In the genomic region with DNA sequence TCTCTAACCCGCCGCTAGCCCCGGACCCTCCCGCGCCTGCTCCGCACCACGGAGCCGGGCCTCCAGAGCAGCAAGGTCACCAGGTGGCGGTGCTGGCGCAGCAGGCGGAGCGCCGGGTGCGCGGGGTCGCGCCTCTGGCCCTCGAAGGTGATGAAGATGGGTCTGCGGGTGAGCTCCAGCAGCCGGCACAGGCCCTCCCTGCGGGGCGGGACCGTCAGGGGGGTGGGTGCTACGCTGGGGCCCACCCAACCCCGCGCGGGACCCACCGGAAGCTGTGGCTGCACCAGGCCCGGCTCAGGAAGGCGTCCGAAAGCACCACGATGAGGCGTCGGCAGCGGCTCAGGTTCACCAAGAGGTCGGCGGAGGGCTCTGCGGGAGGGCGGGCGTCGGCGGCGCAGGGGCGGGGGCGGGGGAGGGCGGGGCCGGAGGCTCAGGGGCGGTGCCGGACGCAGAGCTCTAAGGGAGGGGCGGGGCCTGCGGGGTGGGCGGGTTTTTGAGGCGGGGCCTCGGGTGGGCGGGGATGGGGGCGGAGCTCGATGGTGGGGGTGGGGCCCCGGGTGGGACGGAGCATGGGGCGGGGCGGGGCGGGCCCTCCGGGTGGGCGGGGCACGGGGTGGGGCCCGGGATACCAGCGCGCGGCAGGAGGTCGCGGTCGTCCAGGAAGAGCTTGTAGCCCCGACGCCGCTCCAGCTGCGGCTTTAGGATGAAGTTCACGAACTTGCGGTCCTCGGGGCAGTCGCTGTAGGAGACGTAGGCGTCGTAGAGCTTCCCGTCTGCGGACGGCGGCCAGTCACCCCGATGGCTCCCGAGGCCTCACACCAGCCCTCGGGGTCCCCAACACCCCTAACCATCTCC, we compare ENCODE assay signal across 2 cellular contexts.
A peak's percentile ranks its signal among the peaks of the same experiment; 100 is the strongest.
TF ChIP-seq lines count a peak whose summit lies in the region.

No MANE protein-coding gene starts in this region.

TF ChIP-seq in Ishikawa, 13 proteins besides CTCF, POLR2A, EP300 and RAD21:
- TF ChIP-seq TCF12 (IDR thresholded peaks at IDR 0.05; ENCODE audit: low read depth) (0 out of 2 replicates have a peak, but pooled peaks have one; percentile 2), REST (IDR thresholded peaks at IDR 0.05; ENCODE audit: low read depth) (no peak), ZBTB7A (IDR thresholded peaks at IDR 0.05; ENCODE audit: low read depth) (no peak; the same call in 1 of the 2 replicates)
- TF ChIP-seq, protein P1, sequence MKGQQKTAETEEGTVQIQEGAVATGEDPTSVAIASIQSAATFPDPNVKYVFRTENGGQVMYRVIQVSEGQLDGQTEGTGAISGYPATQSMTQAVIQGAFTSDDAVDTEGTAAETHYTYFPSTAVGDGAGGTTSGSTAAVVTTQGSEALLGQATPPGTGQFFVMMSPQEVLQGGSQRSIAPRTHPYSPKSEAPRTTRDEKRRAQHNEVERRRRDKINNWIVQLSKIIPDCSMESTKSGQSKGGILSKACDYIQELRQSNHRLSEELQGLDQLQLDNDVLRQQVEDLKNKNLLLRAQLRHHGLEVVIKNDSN (IDR thresholded peaks at IDR 0.05): no peak
- TF ChIP-seq, protein P2, sequence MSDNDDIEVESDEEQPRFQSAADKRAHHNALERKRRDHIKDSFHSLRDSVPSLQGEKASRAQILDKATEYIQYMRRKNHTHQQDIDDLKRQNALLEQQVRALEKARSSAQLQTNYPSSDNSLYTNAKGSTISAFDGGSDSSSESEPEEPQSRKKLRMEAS (IDR thresholded peaks at IDR 0.05): 0 out of 2 replicates have a peak, but pooled peaks have one; percentile 28

TF ChIP-seq in K562, 482 proteins besides CTCF, POLR2A, EP300 and RAD21 (continues in another document):
- 0 out of 2 replicates have a peak, but pooled peaks have one; percentile 66 for TF ChIP-seq HEY1 (CRISPR knock-in tag; IDR thresholded peaks at IDR 0.05; ENCODE audit: borderline replicate concordance)
- peak; percentile 74; the same call in 1 of the 2 replicates for TF ChIP-seq ZNF511 (CRISPR knock-in tag; IDR thresholded peaks at IDR 0.05)
- TF ChIP-seq SMARCA5 (IDR thresholded peaks at IDR 0.05): peak; percentile 67; the same call in 1 of the 2 replicates
- TF ChIP-seq ETV1 (tag; conservative IDR thresholded peaks at IDR 0.05; ENCODE audit: low read depth): peak; percentile 88
- peak; percentile 80 for TF ChIP-seq HMGN3 (IDR thresholded peaks at IDR 0.05; ENCODE audit: borderline replicate concordance, extremely low read depth, insufficient read length, low read depth, low read length)
- peak; percentile 25; the same call in 1 of the 2 replicates for TF ChIP-seq SIN3B (IDR thresholded peaks at IDR 0.05; ENCODE audit: low read depth)
- 0 out of 4 replicates have a peak, but pooled peaks of 1 of the 2 experiments have one; percentile 6 for TF ChIP-seq RCOR1 (IDR thresholded peaks at IDR 0.05; ENCODE audit: borderline replicate concordance in 1 of 2, low read depth in 2 of 2, low read length in 2 of 2)
- TF ChIP-seq MNT (conservative IDR thresholded peaks at IDR 0.05): peak in 1 of 2 experiments; percentile 64; a peak in 2 of 4 replicates
- TF ChIP-seq ZNF584 (CRISPR knock-in tag; IDR thresholded peaks at IDR 0.05; ENCODE audit: low read depth): no peak
- 0 out of 2 replicates have a peak, but pooled peaks have one; percentile 18 for TF ChIP-seq KLF1 (tag; IDR thresholded peaks at IDR 0.05)
- TF ChIP-seq, protein P3, sequence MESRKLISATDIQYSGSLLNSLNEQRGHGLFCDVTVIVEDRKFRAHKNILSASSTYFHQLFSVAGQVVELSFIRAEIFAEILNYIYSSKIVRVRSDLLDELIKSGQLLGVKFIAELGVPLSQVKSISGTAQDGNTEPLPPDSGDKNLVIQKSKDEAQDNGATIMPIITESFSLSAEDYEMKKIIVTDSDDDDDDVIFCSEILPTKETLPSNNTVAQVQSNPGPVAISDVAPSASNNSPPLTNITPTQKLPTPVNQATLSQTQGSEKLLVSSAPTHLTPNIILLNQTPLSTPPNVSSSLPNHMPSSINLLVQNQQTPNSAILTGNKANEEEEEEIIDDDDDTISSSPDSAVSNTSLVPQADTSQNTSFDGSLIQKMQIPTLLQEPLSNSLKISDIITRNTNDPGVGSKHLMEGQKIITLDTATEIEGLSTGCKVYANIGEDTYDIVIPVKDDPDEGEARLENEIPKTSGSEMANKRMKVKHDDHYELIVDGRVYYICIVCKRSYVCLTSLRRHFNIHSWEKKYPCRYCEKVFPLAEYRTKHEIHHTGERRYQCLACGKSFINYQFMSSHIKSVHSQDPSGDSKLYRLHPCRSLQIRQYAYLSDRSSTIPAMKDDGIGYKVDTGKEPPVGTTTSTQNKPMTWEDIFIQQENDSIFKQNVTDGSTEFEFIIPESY (CRISPR knock-in tag; IDR thresholded peaks at IDR 0.05): peak; percentile 50; the same call in 1 of the 2 replicates
- TF ChIP-seq SMAD4 (CRISPR knock-in tag; conservative IDR thresholded peaks at IDR 0.05): peak; percentile 78
- peak; percentile 85 to 88 for TF ChIP-seq NRF1 (conservative IDR thresholded peaks at IDR 0.05 in 1 of 2, IDR thresholded peaks at IDR 0.05 in 1 of 2)
- 0 out of 2 replicates have a peak, but pooled peaks have one; percentile 74 for TF ChIP-seq PTBP1 (IDR thresholded peaks at IDR 0.05; ENCODE audit: low read depth, low read length)
- TF ChIP-seq POLR2B (IDR thresholded peaks at IDR 0.05; ENCODE audit: low read depth, partially characterized antibody): peak; percentile 26
- TF ChIP-seq ZBTB7A (IDR thresholded peaks at IDR 0.05; ENCODE audit: borderline replicate concordance, control insufficient read depth, low read depth, low read length): peak; percentile 95
- TF ChIP-seq ETV5 (CRISPR knock-in tag; IDR thresholded peaks at IDR 0.05; ENCODE audit: low read depth): peak; percentile 76; the same call in 1 of the 2 replicates
- peak; percentile 50; the same call in 1 of the 2 replicates for TF ChIP-seq PHF8 (IDR thresholded peaks at IDR 0.05; ENCODE audit: borderline replicate concordance, low read length)
- TF ChIP-seq, protein P4, sequence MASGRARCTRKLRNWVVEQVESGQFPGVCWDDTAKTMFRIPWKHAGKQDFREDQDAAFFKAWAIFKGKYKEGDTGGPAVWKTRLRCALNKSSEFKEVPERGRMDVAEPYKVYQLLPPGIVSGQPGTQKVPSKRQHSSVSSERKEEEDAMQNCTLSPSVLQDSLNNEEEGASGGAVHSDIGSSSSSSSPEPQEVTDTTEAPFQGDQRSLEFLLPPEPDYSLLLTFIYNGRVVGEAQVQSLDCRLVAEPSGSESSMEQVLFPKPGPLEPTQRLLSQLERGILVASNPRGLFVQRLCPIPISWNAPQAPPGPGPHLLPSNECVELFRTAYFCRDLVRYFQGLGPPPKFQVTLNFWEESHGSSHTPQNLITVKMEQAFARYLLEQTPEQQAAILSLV (tag; IDR thresholded peaks at IDR 0.05): no peak
- peak; percentile 54; the same call in 1 of the 2 replicates for TF ChIP-seq CTBP1 (IDR thresholded peaks at IDR 0.05; ENCODE audit: borderline replicate concordance)
- peak; percentile 81 for TF ChIP-seq POLR2G (IDR thresholded peaks at IDR 0.05; ENCODE audit: low read depth, low read length)
- peak; percentile 51; the same call in 1 of the 2 replicates for TF ChIP-seq ZEB2 (IDR thresholded peaks at IDR 0.05)
- TF ChIP-seq ZFX (CRISPR knock-in tag; IDR thresholded peaks at IDR 0.05): peak; percentile 87
- peak in 1 of 2 experiments; percentile 38; a peak in 1 of 4 replicates for TF ChIP-seq FOXA3 (CRISPR knock-in tag; conservative IDR thresholded peaks at IDR 0.05 in 1 of 2, IDR thresholded peaks at IDR 0.05 in 1 of 2)
- TF ChIP-seq SMAD2 (IDR thresholded peaks at IDR 0.05; ENCODE audit: low read depth, low read length): no peak
- TF ChIP-seq HNRNPK (IDR thresholded peaks at IDR 0.05; ENCODE audit: low read depth, low read length, poor library complexity, severe bottlenecking): no peak
- TF ChIP-seq ZNF282 (CRISPR knock-in tag; IDR thresholded peaks at IDR 0.05): no peak
- TF ChIP-seq, protein P2 (CRISPR knock-in tag; IDR thresholded peaks at IDR 0.05): peak; percentile 78
- peak; percentile 72 for TF ChIP-seq SP1 (CRISPR knock-in tag; IDR thresholded peaks at IDR 0.05)
- TF ChIP-seq, protein P5, sequence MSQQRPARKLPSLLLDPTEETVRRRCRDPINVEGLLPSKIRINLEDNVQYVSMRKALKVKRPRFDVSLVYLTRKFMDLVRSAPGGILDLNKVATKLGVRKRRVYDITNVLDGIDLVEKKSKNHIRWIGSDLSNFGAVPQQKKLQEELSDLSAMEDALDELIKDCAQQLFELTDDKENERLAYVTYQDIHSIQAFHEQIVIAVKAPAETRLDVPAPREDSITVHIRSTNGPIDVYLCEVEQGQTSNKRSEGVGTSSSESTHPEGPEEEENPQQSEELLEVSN (IDR thresholded peaks at IDR 0.05; ENCODE audit: borderline replicate concordance in 1 of 2, extremely low read depth in 1 of 2, insufficient read depth in 1 of 2, insufficient read length in 1 of 2, low read depth in 1 of 2, low read length in 1 of 2, poor library complexity in 1 of 2, severe bottlenecking in 1 of 2): peak; percentile 72 to 94
- TF ChIP-seq ZNF146 (CRISPR knock-in tag; IDR thresholded peaks at IDR 0.05; ENCODE audit: unreplicated experiment): no peak
- 0 out of 2 replicates have a peak, but pooled peaks have one; percentile 51 for TF ChIP-seq NR2C2 (CRISPR knock-in tag; IDR thresholded peaks at IDR 0.05)
- TF ChIP-seq NR2C2 (tag; IDR thresholded peaks at IDR 0.05): peak; percentile 94
- TF ChIP-seq MTA2 (IDR thresholded peaks at IDR 0.05; ENCODE audit: low read depth): no peak
- 0 out of 2 replicates have a peak, but pooled peaks have one; percentile 31 for TF ChIP-seq CREB3L1 (IDR thresholded peaks at IDR 0.05; ENCODE audit: borderline replicate concordance, low read depth)
- TF ChIP-seq XRCC5 (IDR thresholded peaks at IDR 0.05; ENCODE audit: low read depth, low read length): peak; percentile 58; the same call in 1 of the 2 replicates
- TF ChIP-seq CHD2 (IDR thresholded peaks at IDR 0.05; ENCODE audit: low read depth, low read length): peak; percentile 23; the same call in 1 of the 2 replicates
- peak; percentile 90 for TF ChIP-seq HLTF (IDR thresholded peaks at IDR 0.05)
- TF ChIP-seq SRSF3 (IDR thresholded peaks at IDR 0.05; ENCODE audit: insufficient read depth, low read length): no peak
- TF ChIP-seq SMC3 (conservative IDR thresholded peaks at IDR 0.05; ENCODE audit: insufficient read depth, low read depth, low read length): 0 out of 2 replicates have a peak, but pooled peaks have one; percentile 18
- TF ChIP-seq, protein P6, sequence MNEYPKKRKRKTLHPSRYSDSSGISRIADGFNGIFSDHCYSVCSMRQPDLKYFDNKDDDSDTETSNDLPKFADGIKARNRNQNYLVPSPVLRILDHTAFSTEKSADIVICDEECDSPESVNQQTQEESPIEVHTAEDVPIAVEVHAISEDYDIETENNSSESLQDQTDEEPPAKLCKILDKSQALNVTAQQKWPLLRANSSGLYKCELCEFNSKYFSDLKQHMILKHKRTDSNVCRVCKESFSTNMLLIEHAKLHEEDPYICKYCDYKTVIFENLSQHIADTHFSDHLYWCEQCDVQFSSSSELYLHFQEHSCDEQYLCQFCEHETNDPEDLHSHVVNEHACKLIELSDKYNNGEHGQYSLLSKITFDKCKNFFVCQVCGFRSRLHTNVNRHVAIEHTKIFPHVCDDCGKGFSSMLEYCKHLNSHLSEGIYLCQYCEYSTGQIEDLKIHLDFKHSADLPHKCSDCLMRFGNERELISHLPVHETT (CRISPR knock-in tag; conservative IDR thresholded peaks at IDR 0.05 in 1 of 2, IDR thresholded peaks at IDR 0.05 in 1 of 2): peak in 1 of 2 experiments; percentile 63; a peak in 1 of 4 replicates
- TF ChIP-seq RBFOX2 (IDR thresholded peaks at IDR 0.05; ENCODE audit: low read depth, low read length): peak; percentile 80
- TF ChIP-seq E2F5 (CRISPR knock-in tag; IDR thresholded peaks at IDR 0.05): no peak
- peak; percentile 80 for TF ChIP-seq NR2C1 (IDR thresholded peaks at IDR 0.05)
- TF ChIP-seq NR2C1 (tag; IDR thresholded peaks at IDR 0.05): peak; percentile 77
- TF ChIP-seq TAF1 (IDR thresholded peaks at IDR 0.05; ENCODE audit: control insufficient read depth, extremely low read depth, insufficient read depth, low read length, severe bottlenecking): peak; percentile 14
- TF ChIP-seq TBP (optimal IDR thresholded peaks at IDR 0.05; ENCODE audit: low read depth, low read length): peak; percentile 35
- no peak for TF ChIP-seq ZNF224 (CRISPR knock-in tag; IDR thresholded peaks at IDR 0.05)
- TF ChIP-seq ZKSCAN1 (IDR thresholded peaks at IDR 0.05; ENCODE audit: low read depth, low read length): peak; percentile 92
- TF ChIP-seq TARDBP (IDR thresholded peaks at IDR 0.05): no peak
- TF ChIP-seq ZFP36 (IDR thresholded peaks at IDR 0.05; ENCODE audit: low read depth, low read length, partially characterized antibody): peak; percentile 68
